In genomic region chr6:116975600-116975999, GRCh38 we compare ENCODE assay signal across 17 cellular contexts.
DNase-seq lines count a peak whose midpoint lies in the region; ATAC-seq and TF ChIP-seq lines count a peak whose summit lies in the region.
"Had no signal": no experiment of that assay in that cellular context is flagged by ENCODE, and none has a peak within 500 bp of the region (broad histone marks: within the 10 kb centered on the region; RNA-seq: fewer than 3 reads in every experiment).

No MANE protein-coding gene starts in this region.

- no peaks in the 10 kb centered on the region for H3K36me3 ChIP-seq in PC-3 (ENCODE audit: low read depth, low read length)
- H3K36me3 ChIP-seq in naive thymus-derived CD4-positive, alpha-beta T cell (ENCODE audit: control insufficient read depth in 2 of 3, insufficient read depth in 3 of 3, low read length in 3 of 3), result no peaks in the 10 kb centered on the region
- H3K36me3 ChIP-seq: pancreas, stomach had no signal

- H2AFZ ChIP-seq in PC-3 (ENCODE audit: low read length), result peak overlapping the region; percentile 36; the same call in 1 of the 2 replicates

- no peaks in the 10 kb centered on the region for H3K9me3 ChIP-seq in PC-3 (ENCODE audit: low read length)
- no peaks in the 10 kb centered on the region for H3K9me3 ChIP-seq in naive thymus-derived CD4-positive, alpha-beta T cell (ENCODE audit: control insufficient read depth in 2 of 3, low read length in 3 of 3)
- H3K9me3 ChIP-seq: pancreas, stomach had no signal

- no peak overlapping the region for H3K27ac Mint-ChIP-seq in HFFc6
- no peak overlapping the region for H3K27ac Mint-ChIP-seq in naive thymus-derived CD4-positive, alpha-beta T cell
- H3K27ac Mint-ChIP-seq: CD8-positive, alpha-beta T cell; WTC11 had no signal

- no peaks in the 10 kb centered on the region for H3K9me3 Mint-ChIP-seq in HFFc6
- H3K9me3 Mint-ChIP-seq in naive thymus-derived CD4-positive, alpha-beta T cell, result peaks cover 0 to 2% (median 0%) of the 10 kb centered on the region in 11 donors
- H3K9me3 Mint-ChIP-seq: CD8-positive, alpha-beta T cell; WTC11 had no signal

- CTCF ChIA-PET in PC-3 (lab: Charles Lee), result interaction anchor here (0.5 to 0.6 kb wide), 3 partner anchors 21 to 213 kb away, joined by 3 to 5 read pairs (median 4); no protein-coding TSS in a partner anchor
- CTCF ChIA-PET in naive thymus-derived CD4-positive, alpha-beta T cell (lab: Charles Lee), result no interaction called here

- H3K4me3 ChIP-seq in PC-3 (ENCODE audit: low read length), result no peak overlapping the region
- no peak overlapping the region for H3K4me3 ChIP-seq in naive thymus-derived CD4-positive, alpha-beta T cell (ENCODE audit: low read length)
- H3K4me3 ChIP-seq: pancreas, stomach had no signal

- no TSS peak for BruUV-seq in PC-3 (replicated peaks; lab: Mats Ljungman, UMichigan)

- ATAC-seq in PC-3 (peak; percentile 95), GM19023 (IDR thresholded peaks at IDR 0.05; ENCODE audit: unreplicated experiment) (no peak), GM21528 (IDR thresholded peaks at IDR 0.05; ENCODE audit: low FRiP score, unreplicated experiment) (no peak)
- no peak for ATAC-seq in naive thymus-derived CD4-positive, alpha-beta T cell
- ATAC-seq: CD8-positive, alpha-beta T cell; HCT116; WTC11 had no signal

- H3K4me1 Mint-ChIP-seq in HFFc6 (ENCODE audit: low read depth), result no peaks in the 10 kb centered on the region
- H3K4me1 Mint-ChIP-seq in naive thymus-derived CD4-positive, alpha-beta T cell, result no peaks in the 10 kb centered on the region
- H3K4me1 Mint-ChIP-seq: WTC11 had no signal

- peaks cover 2% of the 10 kb centered on the region; the same call in 1 of the 2 replicates for H3K27me3 Mint-ChIP-seq in HFFc6 (ENCODE audit: insufficient read depth)
- H3K27me3 Mint-ChIP-seq in naive thymus-derived CD4-positive, alpha-beta T cell, result peaks cover 0 to 5% (median 0%) of the 10 kb centered on the region in 5 donors

- H4K20me1 ChIP-seq in PC-3 (ENCODE audit: low read length), result no peaks in the 10 kb centered on the region

- no peaks in the 10 kb centered on the region for H3K36me3 Mint-ChIP-seq in HFFc6 (ENCODE audit: low read depth)
- no peaks in the 10 kb centered on the region for H3K36me3 Mint-ChIP-seq in naive thymus-derived CD4-positive, alpha-beta T cell
- H3K36me3 Mint-ChIP-seq: CD8-positive, alpha-beta T cell; WTC11 had no signal

- peak; percentile 8 for DNase-seq in A172 (ENCODE audit: low spot score)
- DNase-seq in HFFc6, result peak; percentile 4
- peak; percentile 58 for DNase-seq in PC-3
- DNase-seq in iris pigment epithelial cell (ENCODE audit: low read depth), result peak; percentile 48
- DNase-seq in naive thymus-derived CD4-positive, alpha-beta T cell, result no peak
- no peak for DNase-seq in DMS114 treated with DMSO at 0.1 percent for 48 hours (lab: John Stamatoyannopoulos, UW; ENCODE audit: unreplicated experiment)
- DNase-seq: activated gamma-delta T cell; CD8-positive, alpha-beta T cell; cortex of kidney; NCI-H1436; pancreas; stimulated activated CD4-positive, alpha-beta T cell treated with anti-CD3 and anti-CD28 coated beads, Interleukin-12 subunit alpha, Interleukin-12 subunit beta, amount 100 ng/mL, for 4 hours; stomach had no signal

- no peak overlapping the region for H3K4me3 Mint-ChIP-seq in HFFc6
- H3K4me3 Mint-ChIP-seq in naive thymus-derived CD4-positive, alpha-beta T cell, result no peak overlapping the region
- H3K4me3 Mint-ChIP-seq: CD8-positive, alpha-beta T cell; WTC11 had no signal

- POLR2A ChIA-PET in PC-3 (lab: Charles Lee; ENCODE audit: unreplicated experiment), result no interaction called here
- POLR2A ChIA-PET in naive thymus-derived CD4-positive, alpha-beta T cell (lab: Charles Lee), result no interaction called here

- H3K79me2 ChIP-seq in PC-3 (ENCODE audit: low read length), result no peaks in the 10 kb centered on the region

- no peak overlapping the region for H3K9ac ChIP-seq in PC-3 (ENCODE audit: low read length)

- no peak for TF ChIP-seq CTCF in HFFc6 (IDR thresholded peaks at IDR 0.05)
- no peak for TF ChIP-seq CTCF in PC-3 (conservative IDR thresholded peaks at IDR 0.05; ENCODE audit: low read depth, low read length)

- no peaks in the 10 kb centered on the region for H3K27me3 ChIP-seq in PC-3 (ENCODE audit: low read length)
- peaks cover 0 to 3% of the 10 kb centered on the region in 2 donors for H3K27me3 ChIP-seq in naive thymus-derived CD4-positive, alpha-beta T cell (ENCODE audit: control insufficient read depth in 2 of 2, insufficient read depth in 2 of 2, low read length in 2 of 2)
- H3K27me3 ChIP-seq: stomach had no signal

- H3F3A ChIP-seq in PC-3 (ENCODE audit: low read length, unreplicated experiment), result no peaks in the 10 kb centered on the region

- peak overlapping the region; percentile 31; the same call in 1 of the 2 replicates for H3K4me2 ChIP-seq in PC-3 (ENCODE audit: low read length)

- H3K9me2 ChIP-seq in PC-3 (replicated peaks; ENCODE audit: low read length), result no peaks in the 10 kb centered on the region

- peaks cover 11% of the 10 kb centered on the region for H3K4me1 ChIP-seq in PC-3 (ENCODE audit: insufficient read depth, low read length)
- no peaks in the 10 kb centered on the region for H3K4me1 ChIP-seq in naive thymus-derived CD4-positive, alpha-beta T cell (ENCODE audit: control insufficient read depth in 2 of 2, insufficient read depth in 2 of 2, low read length in 2 of 2)
- H3K4me1 ChIP-seq: pancreas, stomach had no signal

- peak overlapping the region; percentile 16; the same call in 1 of the 2 replicates for H3K27ac ChIP-seq in PC-3 (ENCODE audit: low read length)
- no peak overlapping the region for H3K27ac ChIP-seq in naive thymus-derived CD4-positive, alpha-beta T cell (ENCODE audit: low read depth, low read length)
- H3K27ac ChIP-seq: pancreas, stomach had no signal

- intact Hi-C loops in PC-3 (cut with micrococcal nuclease), result no loop called here
- intact Hi-C loops in naive thymus-derived CD4-positive, alpha-beta T cell (cut with micrococcal nuclease), result no loop called here

Comparison
In these comparisons a context has a peak if more than half of its experiments do, and no peak if none do; other contexts are left out.
1. DNase-seq: peak in A172 (single experiment), HFFc6 (single experiment), PC-3 (single experiment) and iris pigment epithelial cell (single experiment); none in naive thymus-derived CD4-positive, alpha-beta T cell (0 of 9) and DMS114 treated with DMSO at 0.1 percent for 48 hours (single experiment).